ENCODE assay signal across 14 cellular contexts in the genomic region with DNA sequence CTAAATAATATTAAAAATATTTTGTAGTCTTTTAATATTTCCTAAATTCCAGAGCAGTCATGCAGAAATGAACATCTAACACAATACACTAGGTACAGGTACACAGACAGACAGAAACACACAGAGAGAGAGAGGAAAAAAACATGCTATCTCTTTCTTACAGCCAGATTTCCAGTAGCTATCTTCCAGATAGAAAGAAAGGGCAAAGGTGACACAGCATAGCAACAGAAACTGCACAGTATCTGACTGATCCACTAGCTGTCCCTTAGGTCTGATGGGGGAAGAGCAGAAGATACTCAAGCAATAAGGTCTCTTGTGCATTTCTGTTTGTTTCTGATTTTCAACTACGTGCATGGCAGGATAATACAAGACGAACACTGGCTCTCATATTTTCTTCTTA.
"Had no signal": no experiment of that assay in that cellular context is flagged by ENCODE, and none has a peak within 500 bp of the region (broad histone marks: within the 10 kb centered on the region; RNA-seq: fewer than 3 reads in every experiment).

No MANE protein-coding gene starts in this region.

- H3K9me3 Mint-ChIP-seq: activated CD4-positive, alpha-beta memory T cell treated with anti-CD3 and anti-CD28 coated beads, Interleukin-2, amount 10 ng/mL, durations not matched to agents 7 days and 5 days had no signal

- H3K36me3 ChIP-seq: ascending aorta, esophagus squamous epithelium, tibial nerve had no signal

- H3K4me3 Mint-ChIP-seq: activated CD4-positive, alpha-beta memory T cell treated with anti-CD3 and anti-CD28 coated beads, Interleukin-2, amount 10 ng/mL, durations not matched to agents 7 days and 5 days; activated CD4-positive, alpha-beta T cell treated with anti-CD3 and anti-CD28 coated beads for 36 hours had no signal

- H3K27me3 ChIP-seq: ascending aorta, esophagus squamous epithelium, neutrophil, tibial nerve had no signal

- ATAC-seq: activated CD4-positive, alpha-beta T cell treated with anti-CD3 and anti-CD28 coated beads for 36 hours had no signal

- H3K27ac Mint-ChIP-seq: activated CD4-positive, alpha-beta memory T cell treated with anti-CD3 and anti-CD28 coated beads, Interleukin-2, amount 10 ng/mL, durations not matched to agents 7 days and 5 days; activated CD4-positive, alpha-beta T cell treated with anti-CD3 and anti-CD28 coated beads for 36 hours had no signal

- H3K9me3 ChIP-seq: ascending aorta, esophagus squamous epithelium, neutrophil, tibial nerve had no signal

- H3K27me3 Mint-ChIP-seq: activated CD4-positive, alpha-beta memory T cell treated with anti-CD3 and anti-CD28 coated beads, Interleukin-2, amount 10 ng/mL, durations not matched to agents 7 days and 5 days; activated CD4-positive, alpha-beta T cell treated with anti-CD3 and anti-CD28 coated beads for 36 hours had no signal

- FAIRE-seq: bronchial epithelial cell had no signal

- H3K27ac ChIP-seq: ascending aorta, esophagus squamous epithelium, neutrophil, skin epidermis, tibial nerve, VCaP had no signal

- DNase-seq: activated CD4-positive, alpha-beta memory T cell treated with anti-CD3 and anti-CD28 coated beads, Interleukin-2, amount 10 ng/mL, durations not matched to agents 7 days and 5 days; activated CD4-positive, alpha-beta T cell treated with anti-CD3 and anti-CD28 coated beads for 36 hours; activated CD8-positive, alpha-beta memory T cell treated with anti-CD3 and anti-CD28 coated beads, Interleukin-2, amount 50 U/mL, for 48 hours; esophagus squamous epithelium; foreskin fibroblast; midbrain; posterior cingulate gyrus; T-helper 2 cell had no signal

- H3K4me3 ChIP-seq: ascending aorta, esophagus squamous epithelium, skin epidermis, tibial nerve had no signal
